Comparison of ENCODE assay signal across 24 cellular contexts in genomic region chr1:93683234-93683633, GRCh38. TPM values are rescaled to one million over a fixed set of nuclear protein-coding genes. Genes with fewer than 3 reads are reported as not detected.
DNase-seq lines count a peak whose midpoint lies in the region; ATAC-seq, FAIRE-seq and TF ChIP-seq lines count a peak whose summit lies in the region.
"Had no signal": no experiment of that assay in that cellular context is flagged by ENCODE, and none has a peak within 500 bp of the region (broad histone marks: within the 10 kb centered on the region; RNA-seq: fewer than 3 reads in every experiment).

No MANE protein-coding gene starts in this region.

- H3K9ac ChIP-seq in Karpas-422 (ENCODE audit: low read length) (no peak overlapping the region), astrocyte (ENCODE audit: low read length) (no peak overlapping the region)

- H3K36me3 ChIP-seq in DOHH2 (ENCODE audit: control insufficient read depth, low read length) (peaks cover 34% of the 10 kb centered on the region), Karpas-422 (ENCODE audit: insufficient read depth, low read length) (no peaks in the 10 kb centered on the region), astrocyte (ENCODE audit: insufficient read depth, low read length) (no peaks in the 10 kb centered on the region)

- H3K27me3 ChIP-seq in DOHH2 (ENCODE audit: control insufficient read depth, low read length): no peaks in the 10 kb centered on the region
- no peaks in the 10 kb centered on the region for H3K27me3 ChIP-seq in Karpas-422 (ENCODE audit: low read length)
- H3K27me3 ChIP-seq in astrocyte (ENCODE audit: insufficient read depth, low read length): no peaks in the 10 kb centered on the region

- H3K36me3 Mint-ChIP-seq in astrocyte (ENCODE audit: low read depth, unreplicated experiment): peaks cover 3% of the 10 kb centered on the region
- H3K36me3 Mint-ChIP-seq in nephron progenitor cell (ENCODE audit: low read depth): no peaks in the 10 kb centered on the region
- H3K36me3 Mint-ChIP-seq: CD4-positive, CD25-positive, alpha-beta regulatory T cell had no signal

- ATAC-seq in HG03108 (IDR thresholded peaks at IDR 0.05; ENCODE audit: unreplicated experiment): no peak
- ATAC-seq: A549, GM12878, HepG2 had no signal

- H3K4me3 ChIP-seq in DOHH2 (ENCODE audit: low read length) (peak overlapping the region; percentile 92), Karpas-422 (ENCODE audit: low read length) (peak overlapping the region; percentile 29), astrocyte (ENCODE audit: insufficient read depth, low read depth, low read length) (no peak overlapping the region)
- H3K4me3 ChIP-seq: A549, GM12878 had no signal

- peak overlapping the region; percentile 75 for H3K4me2 ChIP-seq in DOHH2 (ENCODE audit: low read length)
- peak overlapping the region; percentile 88 for H3K4me2 ChIP-seq in Karpas-422 (ENCODE audit: low read depth, low read length, poor library complexity, severe bottlenecking)
- no peak overlapping the region for H3K4me2 ChIP-seq in astrocyte (ENCODE audit: low read length)

- H3K27me3 Mint-ChIP-seq in astrocyte (ENCODE audit: low read depth, unreplicated experiment) (no peaks in the 10 kb centered on the region), nephron progenitor cell (ENCODE audit: low read depth, poor library complexity) (peaks cover 64% of the 10 kb centered on the region)

- H3K9me3 ChIP-seq in DOHH2 (ENCODE audit: control insufficient read depth, insufficient read depth, low read length) (no peaks in the 10 kb centered on the region), Karpas-422 (ENCODE audit: low read length) (no peaks in the 10 kb centered on the region), astrocyte (ENCODE audit: insufficient read depth, low read depth, low read length) (no peaks in the 10 kb centered on the region)
- H3K9me3 ChIP-seq: A549 had no signal

- H3K79me2 ChIP-seq in DOHH2 (ENCODE audit: control insufficient read depth, low read length) (peaks cover 68% of the 10 kb centered on the region), Karpas-422 (ENCODE audit: low read length) (peaks cover 10% of the 10 kb centered on the region; the same call in 1 of the 2 replicates), astrocyte (ENCODE audit: insufficient read depth, low read length) (peaks cover 43% of the 10 kb centered on the region)

- no peak overlapping the region for H3K27ac Mint-ChIP-seq in astrocyte (ENCODE audit: unreplicated experiment)
- no peak overlapping the region for H3K27ac Mint-ChIP-seq in nephron progenitor cell
- H3K27ac Mint-ChIP-seq: CD4-positive, CD25-positive, alpha-beta regulatory T cell; H9 had no signal

- H3K9me2 ChIP-seq in DOHH2 (replicated peaks; ENCODE audit: control insufficient read depth, low read length) (no peaks in the 10 kb centered on the region), Karpas-422 (replicated peaks; ENCODE audit: insufficient read depth, low read length) (no peaks in the 10 kb centered on the region)

- peak overlapping the region; percentile 13 for H3K4me3 Mint-ChIP-seq in astrocyte (ENCODE audit: unreplicated experiment)
- peak overlapping the region; percentile 53 for H3K4me3 Mint-ChIP-seq in nephron progenitor cell

- peaks cover 37% of the 10 kb centered on the region for H3F3A ChIP-seq in DOHH2 (ENCODE audit: control insufficient read depth, insufficient read depth)

- no peak for FAIRE-seq in astrocyte (lab: Jason Lieb, UNC)
- FAIRE-seq: A549, GM12878, HepG2 had no signal

- H3K4me1 Mint-ChIP-seq in astrocyte (ENCODE audit: low read depth, unreplicated experiment) (peaks cover 11% of the 10 kb centered on the region), nephron progenitor cell (peaks cover 26% of the 10 kb centered on the region)

- TF ChIP-seq CTCF in DOHH2 (IDR thresholded peaks at IDR 0.05; ENCODE audit: low read depth, low read length, poor library complexity, severe bottlenecking) (no peak), astrocyte (IDR thresholded peaks at IDR 0.05; ENCODE audit: insufficient read depth, low read depth, low read length) (no peak), nephron progenitor cell (IDR thresholded peaks at IDR 0.05) (no peak)

- H2AFZ ChIP-seq in Karpas-422 (ENCODE audit: low read length): no peak overlapping the region
- H2AFZ ChIP-seq in astrocyte (ENCODE audit: low read depth, low read length): no peak overlapping the region
- H2AFZ ChIP-seq: GM23248 had no signal

- peaks cover 87% of the 10 kb centered on the region for H3K4me1 ChIP-seq in DOHH2 (ENCODE audit: control insufficient read depth, low read length)
- H3K4me1 ChIP-seq in Karpas-422 (ENCODE audit: low read length): peaks cover 83% of the 10 kb centered on the region
- H3K4me1 ChIP-seq in astrocyte (ENCODE audit: insufficient read depth, low read length): peaks cover 17% of the 10 kb centered on the region

- H4K20me1 ChIP-seq in DOHH2 (ENCODE audit: control insufficient read depth, insufficient read depth, low read depth, low read length): peaks cover 23% of the 10 kb centered on the region
- H4K20me1 ChIP-seq in Karpas-422 (ENCODE audit: insufficient read depth, low read depth, low read length): peaks cover 17% of the 10 kb centered on the region; the same call in 1 of the 2 replicates
- peaks cover 21% of the 10 kb centered on the region for H4K20me1 ChIP-seq in astrocyte (ENCODE audit: insufficient read depth, low read length)

- H3K9me3 Mint-ChIP-seq in astrocyte (ENCODE audit: unreplicated experiment) (no peaks in the 10 kb centered on the region), nephron progenitor cell (no peaks in the 10 kb centered on the region)
- H3K9me3 Mint-ChIP-seq: H9 had no signal

- no peak for DNase-seq in Karpas-422
- DNase-seq in astrocyte (ENCODE audit: low read depth): no peak
- DNase-seq in nephron progenitor cell: no peak
- no peak for DNase-seq in DMS53 treated with DMSO at 0.1 percent for 48 hours (lab: John Stamatoyannopoulos, UW; ENCODE audit: unreplicated experiment)
- no peak for DNase-seq in NCI-H1694 (lab: John Stamatoyannopoulos, UW)
- no peak for DNase-seq in AML-193 (lab: John Stamatoyannopoulos, UW)
- DNase-seq: CD4-positive, CD25-positive, alpha-beta regulatory T cell; DMS79; GM23248; H9; KBM-7; NCI-H1105; NCI-H146; NCI-H2029 treated with DMSO at 0.1 percent for 48 hours; NCI-H226; NCI-H510A treated with DMSO at 0.1 percent for 48 hours; NCI-H748 treated with DMSO at 0.1 percent for 48 hours; NK-92 treated with Interleukin-12 subunit alpha and Interleukin-12 subunit beta, amount 100 ng/mL, for 24 hours; Right ventricle myocardium superior had no signal

- H3K27ac ChIP-seq in DOHH2 (ENCODE audit: low read depth, low read length): peak overlapping the region; percentile 87
- H3K27ac ChIP-seq in Karpas-422 (ENCODE audit: low read length): peak overlapping the region; percentile 62
- H3K27ac ChIP-seq in astrocyte (ENCODE audit: low read depth, low read length): no peak overlapping the region

RNA-seq across cellular contexts. Expression of gene BCAR3, which starts 1.6 kb away (rescaled TPM):
- total RNA-seq in Karpas-422 (2014; rRNA removed; shearing (Covaris generic); ENCODE audit: low replicate concordance): 9.9 and 12.6 TPM in 2 replicates
- 30.0 and 31.1 TPM in 2 replicates for total RNA-seq in astrocyte
